ENCODE assay signal across 18 cellular contexts in the genomic region with DNA sequence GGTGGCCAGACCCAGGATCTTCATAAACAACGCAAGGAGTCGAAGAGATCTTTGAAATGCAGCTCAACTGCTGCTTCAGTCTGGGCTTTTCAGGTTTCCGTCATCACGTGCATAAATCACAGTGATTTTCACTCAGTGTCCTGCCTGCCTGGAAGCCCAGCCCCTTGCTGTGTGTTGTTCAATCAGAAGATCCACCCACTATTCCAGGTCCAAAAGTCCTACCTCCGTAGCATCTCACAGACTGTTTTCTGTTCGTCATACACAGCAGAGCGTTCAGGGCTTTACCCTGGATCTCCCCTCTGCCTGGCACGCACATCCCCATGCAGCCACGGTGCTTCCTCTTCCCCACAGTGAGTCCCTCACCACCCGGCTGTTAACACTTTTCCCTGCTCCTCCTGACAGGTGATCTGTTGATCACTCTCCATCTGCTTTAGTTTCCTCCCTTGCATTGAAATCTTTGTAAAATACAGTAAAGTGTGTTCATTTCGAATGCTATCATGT.
DNase-seq lines count a peak whose midpoint lies in the region; ATAC-seq and TF ChIP-seq lines count a peak whose summit lies in the region.
"Had no signal": no experiment of that assay in that cellular context is flagged by ENCODE, and none has a peak within 500 bp of the region (broad histone marks: within the 10 kb centered on the region; RNA-seq: fewer than 3 reads in every experiment).

No MANE protein-coding gene starts in this region.

- peaks cover 1 to 14% (median 1%) of the 10 kb centered on the region in 3 donors for H3K27me3 Mint-ChIP-seq in immature natural killer cell (ENCODE audit: low read depth in 3 of 3)
- H3K27me3 Mint-ChIP-seq: CD4-positive, CD25-positive, alpha-beta regulatory T cell had no signal

- H3K9me3 ChIP-seq in neuronal stem cell (replicated peaks in 1 of 2; ENCODE audit: control insufficient read depth in 2 of 2, insufficient read depth in 1 of 2, low read depth in 1 of 2, low read length in 2 of 2) (no peaks in the 10 kb centered on the region), WERI-Rb-1 (ENCODE audit: severe bottlenecking) (no peaks in the 10 kb centered on the region)
- H3K9me3 ChIP-seq: BE2C had no signal

- no peak overlapping the region for H4K8ac ChIP-seq in neuronal stem cell (ENCODE audit: low read depth, low read length)

- H2BK5ac ChIP-seq in neuronal stem cell (ENCODE audit: low read length), result no peak overlapping the region

- no peak overlapping the region for H3K23ac ChIP-seq in neuronal stem cell (ENCODE audit: low read depth, low read length, poor library complexity)

- peaks cover 0 to 1% (median 0%) of the 10 kb centered on the region in 6 donors for H3K9me3 Mint-ChIP-seq in immature natural killer cell
- H3K9me3 Mint-ChIP-seq: CD4-positive, CD25-positive, alpha-beta regulatory T cell; H9 had no signal

- no peak overlapping the region for H3K4me3 Mint-ChIP-seq in immature natural killer cell
- H3K4me3 Mint-ChIP-seq: CD8-positive, alpha-beta memory T cell; H9 had no signal

- H3K4me2 ChIP-seq in neuronal stem cell (ENCODE audit: insufficient read depth, low read length, poor library complexity, severe bottlenecking), result no peak overlapping the region

- H3K36me3 Mint-ChIP-seq in immature natural killer cell, result no peaks in the 10 kb centered on the region
- H3K36me3 Mint-ChIP-seq: CD4-positive, CD25-positive, alpha-beta regulatory T cell; CD8-positive, alpha-beta memory T cell had no signal

- no peaks in the 10 kb centered on the region for H3K79me1 ChIP-seq in neuronal stem cell (ENCODE audit: low read depth, low read length)

- H2AK5ac ChIP-seq in neuronal stem cell (ENCODE audit: low read depth, low read length), result no peak overlapping the region

- H3K9ac ChIP-seq in neuronal stem cell (ENCODE audit: low read depth, low read length, poor library complexity), result no peak overlapping the region

- H3K14ac ChIP-seq in neuronal stem cell (ENCODE audit: low read length), result no peak overlapping the region

- no peak overlapping the region for H2BK12ac ChIP-seq in neuronal stem cell (ENCODE audit: low read length)

- peak overlapping the region; percentile 15 for H3K18ac ChIP-seq in neuronal stem cell (ENCODE audit: low read length)

- H2BK15ac ChIP-seq in neuronal stem cell (ENCODE audit: low read length), result no peak overlapping the region

- ATAC-seq in HG03521 (IDR thresholded peaks at IDR 0.05; ENCODE audit: unreplicated experiment), result no peak

- no peak for TF ChIP-seq CTCF in WERI-Rb-1 (IDR thresholded peaks at IDR 0.05; ENCODE audit: low read depth, low read length)

- H4K91ac ChIP-seq in neuronal stem cell (ENCODE audit: low read depth, low read length, poor library complexity), result no peak overlapping the region

- H2AFZ ChIP-seq in neuronal stem cell (ENCODE audit: low read length), result no peak overlapping the region

- H3K4me3 ChIP-seq in neuronal stem cell (ENCODE audit: low read length in 2 of 2) (no peak overlapping the region), WERI-Rb-1 (ENCODE audit: low read depth, low read length) (no peak overlapping the region)

- H3K27me3 ChIP-seq in neuronal stem cell (ENCODE audit: control insufficient read depth in 3 of 3, insufficient read depth in 3 of 3, low read depth in 1 of 3, low read length in 3 of 3) (no peaks in the 10 kb centered on the region), WERI-Rb-1 (ENCODE audit: insufficient read depth, low read depth, severe bottlenecking) (no peaks in the 10 kb centered on the region)
- H3K27me3 ChIP-seq: BE2C had no signal

- DNase-seq in cerebellar cortex (ENCODE audit: low spot score) (peak; percentile 41), left kidney (ENCODE audit: low read depth, low spot score) (peak; percentile 47), neuronal stem cell (ENCODE audit: low spot score) (no peak), immature natural killer cell (no peak), WERI-Rb-1 (no peak)
- DNase-seq in activated CD4-positive, alpha-beta T cell treated with anti-CD3 and anti-CD28 coated beads for 1 hour, result no peak
- DNase-seq: ACHN; BE2C; C1 segment of cervical spinal cord; CD4-positive, CD25-positive, alpha-beta regulatory T cell; CD8-positive, alpha-beta memory T cell; COR-L47; DMS 273 treated with DMSO at 0.1 percent for 48 hours; DMS53; DND-41; EL; H9 had no signal

- no peak overlapping the region for H3K4ac ChIP-seq in neuronal stem cell (ENCODE audit: low read length)

- no peaks in the 10 kb centered on the region for H3K36me3 ChIP-seq in neuronal stem cell (replicated peaks in 1 of 2; ENCODE audit: control insufficient read depth in 2 of 2, insufficient read depth in 2 of 2, low read length in 2 of 2)
- H3K36me3 ChIP-seq in WERI-Rb-1, result no peaks in the 10 kb centered on the region

- no peak overlapping the region for H3K27ac Mint-ChIP-seq in immature natural killer cell
- H3K27ac Mint-ChIP-seq: CD4-positive, CD25-positive, alpha-beta regulatory T cell; CD8-positive, alpha-beta memory T cell had no signal

- H3K27ac ChIP-seq in neuronal stem cell (replicated peaks; ENCODE audit: low read length) (no peak overlapping the region), WERI-Rb-1 (no peak overlapping the region)

- peaks cover 1 to 3% of the 10 kb centered on the region in 2 donors for H3K4me1 Mint-ChIP-seq in immature natural killer cell
- H3K4me1 Mint-ChIP-seq: CD4-positive, CD25-positive, alpha-beta regulatory T cell; CD8-positive, alpha-beta memory T cell had no signal

- H2BK120ac ChIP-seq in neuronal stem cell (ENCODE audit: low read depth, low read length), result no peak overlapping the region

- H3K4me1 ChIP-seq in neuronal stem cell (ENCODE audit: control insufficient read depth in 2 of 2, insufficient read depth in 1 of 2, low read depth in 1 of 2, low read length in 2 of 2), result peaks cover 0 to 12% of the 10 kb centered on the region in 2 donors

- no CpG with 5 or more reads among the region's 11 CpGs for WGBS in neuronal stem cell (ENCODE audit: extremely low coverage in 2 of 2, insufficient read length in 2 of 2, insufficient replicate concordance in 1 of 2), 2 donors

Comparison
In these comparisons a context has a peak if more than half of its experiments do, and no peak if none do; other contexts are left out.
1. DNase-seq: peak in cerebellar cortex (single experiment) and left kidney (single experiment); none in neuronal stem cell (single experiment), activated CD4-positive, alpha-beta T cell treated with anti-CD3 and anti-CD28 coated beads for 1 hour (single experiment), immature natural killer cell (0 of 3) and WERI-Rb-1 (single experiment).